In the genomic region with DNA sequence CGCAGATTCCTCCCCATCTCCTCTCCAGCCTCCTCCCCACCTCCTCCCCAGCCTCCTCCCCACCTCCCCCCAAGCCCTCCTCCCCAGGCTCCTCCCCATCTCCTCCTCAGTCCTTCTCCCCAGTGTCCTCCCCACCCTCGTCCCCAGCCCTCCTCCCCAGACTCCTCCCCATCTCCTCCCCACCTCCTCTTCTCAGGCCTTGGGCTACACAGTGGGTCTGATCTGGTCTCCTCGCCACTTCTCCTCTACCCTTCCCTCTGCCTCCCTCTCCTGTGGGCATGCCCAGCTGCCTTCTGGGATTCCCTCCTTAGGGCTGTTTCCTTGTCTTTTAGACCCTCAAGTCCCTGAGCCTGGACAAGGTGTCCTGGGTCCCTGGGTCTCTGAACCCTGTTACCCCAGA, we compare ENCODE assay signal across 13 cellular contexts. TPM values are rescaled to one million over a fixed set of nuclear protein-coding genes. Genes with fewer than 3 reads are reported as not detected.
DNase-seq lines count a peak whose midpoint lies in the region; ATAC-seq and TF ChIP-seq lines count a peak whose summit lies in the region.
"Had no signal": no experiment of that assay in that cellular context is flagged by ENCODE, and none has a peak within 500 bp of the region (broad histone marks: within the 10 kb centered on the region; RNA-seq: fewer than 3 reads in every experiment).

No MANE protein-coding gene starts in this region.

- H3K4me3 Mint-ChIP-seq in H9, result peak overlapping the region in 1 of 2 experiments; percentile 53; a peak in 1 of 5 replicates
- no peak overlapping the region for H3K4me3 Mint-ChIP-seq in stimulated activated memory B cell treated with anti-CD40 and anti-IgM and Interleukin-4, amounts not matched to agents 10 μg/mL and 1 μg/mL and 100 μg/mL, for 72 hours
- no peak overlapping the region for H3K4me3 Mint-ChIP-seq in HFFc6
- H3K4me3 Mint-ChIP-seq in activated naive CD4-positive, alpha-beta T cell treated with anti-CD3 and anti-CD28 coated beads for 36 hours, result no peak overlapping the region
- H3K4me3 Mint-ChIP-seq: CD4-positive, CD25-positive, alpha-beta regulatory T cell; T-helper 1 cell treated with Interleukin-12 subunit alpha and Interleukin-12 subunit beta and Interleukin-4 antibody, amounts not matched to agents 30 μg/mL and 1 μg/mL, for 36 hours had no signal

- H3K23me2 ChIP-seq in H9 (ENCODE audit: insufficient read length, low read depth, low read length, poor library complexity, severe bottlenecking), result no peaks in the 10 kb centered on the region

- no peak overlapping the region for H3K27ac ChIP-seq in H9 (ENCODE audit: insufficient read length, low read depth, low read length)
- peak overlapping the region; percentile 89 for H3K27ac ChIP-seq in mesodermal cell (ENCODE audit: low read depth, low read length, severe bottlenecking)

- no peaks in the 10 kb centered on the region for H4K20me1 ChIP-seq in H9 (ENCODE audit: control insufficient read depth, insufficient read depth, insufficient read length)

- H3K36me3 Mint-ChIP-seq in H9 (ENCODE audit: insufficient read depth in 1 of 3, low read depth in 3 of 3), result peaks cover 11 to 21% (median 17%) of the 10 kb centered on the region in 3 experiments; a peak in 6 of 7 replicates
- H3K36me3 Mint-ChIP-seq in stimulated activated memory B cell treated with anti-CD40 and anti-IgM and Interleukin-4, amounts not matched to agents 10 μg/mL and 1 μg/mL and 100 μg/mL, for 72 hours, result peaks cover 29% of the 10 kb centered on the region
- no peaks in the 10 kb centered on the region for H3K36me3 Mint-ChIP-seq in HFFc6 (ENCODE audit: low read depth)
- H3K36me3 Mint-ChIP-seq in activated naive CD4-positive, alpha-beta T cell treated with anti-CD3 and anti-CD28 coated beads for 36 hours (ENCODE audit: low read depth), result no peaks in the 10 kb centered on the region
- H3K36me3 Mint-ChIP-seq: CD4-positive, CD25-positive, alpha-beta regulatory T cell had no signal

- no peak overlapping the region for H2BK20ac ChIP-seq in H9 (ENCODE audit: low read depth, low read length, poor library complexity, severe bottlenecking)

- H4K91ac ChIP-seq in H9 (ENCODE audit: insufficient read length, low read depth, low read length), result no peak overlapping the region

- no peak overlapping the region for H3K9ac ChIP-seq in H9 (ENCODE audit: extremely low read depth, insufficient read length, low read length)

- H3K18ac ChIP-seq in H9 (ENCODE audit: insufficient read length, low read depth, low read length), result peak overlapping the region; percentile 23

- no peak for ATAC-seq in stimulated activated memory B cell treated with anti-CD40 and anti-IgM and Interleukin-4, amounts not matched to agents 10 μg/mL and 1 μg/mL and 100 μg/mL, for 72 hours

- no peak overlapping the region for H3K14ac ChIP-seq in H9 (ENCODE audit: insufficient read depth, low read length)

- H3K36me3 ChIP-seq in mesodermal cell (ENCODE audit: control insufficient read depth, insufficient read depth, low read length), result peaks cover 48% of the 10 kb centered on the region

- H3K23ac ChIP-seq in H9 (ENCODE audit: insufficient read length, low read depth, low read length), result no peak overlapping the region

- H3K27ac Mint-ChIP-seq in H9, result peak overlapping the region; percentile 32 to 75 (median 69); a peak in 4 of 7 replicates
- H3K27ac Mint-ChIP-seq in stimulated activated memory B cell treated with anti-CD40 and anti-IgM and Interleukin-4, amounts not matched to agents 10 μg/mL and 1 μg/mL and 100 μg/mL, for 72 hours, result peak overlapping the region; percentile 92
- H3K27ac Mint-ChIP-seq in HFFc6, result no peak overlapping the region
- no peak overlapping the region for H3K27ac Mint-ChIP-seq in activated naive CD4-positive, alpha-beta T cell treated with anti-CD3 and anti-CD28 coated beads for 36 hours
- H3K27ac Mint-ChIP-seq: T-helper 1 cell treated with Interleukin-12 subunit alpha and Interleukin-12 subunit beta and Interleukin-4 antibody, amounts not matched to agents 30 μg/mL and 1 μg/mL, for 36 hours had no signal

- no peak overlapping the region for H4K8ac ChIP-seq in H9 (replicated peaks; ENCODE audit: insufficient read length, low read depth, low read length)

- H2BK12ac ChIP-seq in H9 (ENCODE audit: insufficient read length, low read depth, low read length), result no peak overlapping the region

- H3K27me3 ChIP-seq in H9 (ENCODE audit: insufficient read depth, low read length), result no peaks in the 10 kb centered on the region

- H2BK5ac ChIP-seq in H9 (ENCODE audit: insufficient read length, low read length), result no peak overlapping the region

- H2BK15ac ChIP-seq in H9 (ENCODE audit: low read depth, low read length), result no peak overlapping the region

- DNase-seq in H9 (no peak), astrocyte of the hippocampus (ENCODE audit: low read depth, low spot score) (peak; percentile 47), hepatic stellate cell (ENCODE audit: low spot score) (no peak), HFFc6 (no peak)
- DNase-seq in activated naive CD4-positive, alpha-beta T cell treated with anti-CD3 and anti-CD28 coated beads for 36 hours, result no peak
- DNase-seq: activated CD4-positive, alpha-beta T cell treated with anti-CD3 and anti-CD28 coated beads, Interleukin-2, amount 50 U/mL, for 1 hour; CD4-positive, CD25-positive, alpha-beta regulatory T cell; GF-D8; HCEC 1CT; stimulated activated CD8-positive, alpha-beta memory T cell treated with anti-CD3 and anti-CD28 coated beads, Interleukin-4, amount 100 ng/mL, for 48 hours had no signal

- H3K4me3 ChIP-seq in mesodermal cell (ENCODE audit: extremely low read depth, insufficient read depth, low read length, poor library complexity, severe bottlenecking), result no peak overlapping the region

- H3K9me3 Mint-ChIP-seq in H9 (no peaks in the 10 kb centered on the region), HFFc6 (no peaks in the 10 kb centered on the region)
- H3K9me3 Mint-ChIP-seq in stimulated activated memory B cell treated with anti-CD40 and anti-IgM and Interleukin-4, amounts not matched to agents 10 μg/mL and 1 μg/mL and 100 μg/mL, for 72 hours, result no peaks in the 10 kb centered on the region
- no peaks in the 10 kb centered on the region for H3K9me3 Mint-ChIP-seq in activated naive CD4-positive, alpha-beta T cell treated with anti-CD3 and anti-CD28 coated beads for 36 hours
- H3K9me3 Mint-ChIP-seq: CD4-positive, CD25-positive, alpha-beta regulatory T cell; T-helper 1 cell treated with Interleukin-12 subunit alpha and Interleukin-12 subunit beta and Interleukin-4 antibody, amounts not matched to agents 30 μg/mL and 1 μg/mL, for 36 hours had no signal

- H3K4ac ChIP-seq in H9 (ENCODE audit: low read depth, low read length), result no peak overlapping the region

- WGBS in H9 (ENCODE audit: extremely low coverage, insufficient read length, low lambda C conversion rate), result no CpG with 5 or more reads among the region's 3 CpGs
- WGBS in mesodermal cell (ENCODE audit: insufficient coverage in 2 of 2), 2 experiments, result 92 to 94% methylated on average over 1 to 2 of the region's 3 CpGs

- no peak overlapping the region for H3K4me2 ChIP-seq in H9 (ENCODE audit: insufficient read depth, insufficient read length, low read length)

- H3K79me1 ChIP-seq in H9 (ENCODE audit: insufficient read depth, low read depth, low read length, poor library complexity, severe bottlenecking), result no peaks in the 10 kb centered on the region

- H2AFZ ChIP-seq in H9 (ENCODE audit: low read length), result no peak overlapping the region

- H2AK5ac ChIP-seq in H9 (ENCODE audit: insufficient read length, low read length), result no peak overlapping the region

- intact Hi-C loops in activated naive CD4-positive, alpha-beta T cell treated with anti-CD3 and anti-CD28 coated beads for 36 hours (cut with micrococcal nuclease), result no loop called here

- H3K4me1 ChIP-seq in H9 (ENCODE audit: insufficient read depth, low read length) (no peaks in the 10 kb centered on the region), mesodermal cell (ENCODE audit: control insufficient read depth, insufficient read depth, low read length, poor library complexity, severe bottlenecking) (peaks cover 35% of the 10 kb centered on the region)

- no peak overlapping the region for H4K5ac ChIP-seq in H9 (ENCODE audit: insufficient read length, low read depth, low read length)

- peaks cover 28 to 39% of the 10 kb centered on the region in 2 experiments for H3K4me1 Mint-ChIP-seq in H9
- H3K4me1 Mint-ChIP-seq in stimulated activated memory B cell treated with anti-CD40 and anti-IgM and Interleukin-4, amounts not matched to agents 10 μg/mL and 1 μg/mL and 100 μg/mL, for 72 hours, result peaks cover 77% of the 10 kb centered on the region
- H3K4me1 Mint-ChIP-seq in HFFc6 (ENCODE audit: low read depth), result peaks cover 26% of the 10 kb centered on the region
- H3K4me1 Mint-ChIP-seq in activated naive CD4-positive, alpha-beta T cell treated with anti-CD3 and anti-CD28 coated beads for 36 hours (ENCODE audit: low read depth), result no peaks in the 10 kb centered on the region

- H3T11ph ChIP-seq in H9 (ENCODE audit: low read length), result no peak overlapping the region

- no peak overlapping the region for H3K56ac ChIP-seq in H9 (ENCODE audit: insufficient read length, low read depth, low read length)

- peaks cover 25% of the 10 kb centered on the region; the same call in 1 of the 2 replicates for H3K79me2 ChIP-seq in H9 (ENCODE audit: insufficient read depth, low read length)

- CTCF ChIA-PET in activated naive CD4-positive, alpha-beta T cell treated with anti-CD3 and anti-CD28 coated beads for 36 hours (lab: Charles Lee), result interaction anchor here (1.3 kb wide), 1 partner anchor 292 kb away, joined by 4 read pairs; no protein-coding TSS in a partner anchor

- H3K27me3 Mint-ChIP-seq in H9 (ENCODE audit: low read depth) (no peaks in the 10 kb centered on the region; the same call in 1 of the 2 replicates), HFFc6 (ENCODE audit: insufficient read depth) (peaks cover 7% of the 10 kb centered on the region)
- H3K27me3 Mint-ChIP-seq in stimulated activated memory B cell treated with anti-CD40 and anti-IgM and Interleukin-4, amounts not matched to agents 10 μg/mL and 1 μg/mL and 100 μg/mL, for 72 hours, result no peaks in the 10 kb centered on the region
- no peaks in the 10 kb centered on the region for H3K27me3 Mint-ChIP-seq in activated naive CD4-positive, alpha-beta T cell treated with anti-CD3 and anti-CD28 coated beads for 36 hours (ENCODE audit: low read depth)

- no peak overlapping the region for H2BK120ac ChIP-seq in H9 (ENCODE audit: low read depth, low read length, poor library complexity, severe bottlenecking)

- TF ChIP-seq CTCF in H9 (conservative IDR thresholded peaks at IDR 0.05), result no peak
- no peak for TF ChIP-seq CTCF in HFFc6 (IDR thresholded peaks at IDR 0.05)

- H3K9me3 ChIP-seq in H9 (ENCODE audit: control insufficient read depth, low read depth, low read length) (no peaks in the 10 kb centered on the region), mesodermal cell (ENCODE audit: control insufficient read depth, low read length) (no peaks in the 10 kb centered on the region)

RNA-seq across cellular contexts. Expression of a gene that starts 28.3 kb away (rescaled TPM):
- total RNA-seq in H9 (2021), result 105 and 107 TPM in 2 replicates
- 118 TPM for polyA plus RNA-seq in mesodermal cell (2013, experiment 1 of 2)
- polyA plus RNA-seq in mesodermal cell (2013, experiment 2 of 2), result 93.8 TPM
- total RNA-seq in HFFc6 (2021; fragmentation: NEBNext Ultra II Directional; extraction: Animal tissue kit (Norgen Biotek cat#: 25700)), result 10 to 100 TPM; 46.4 to 58.5 (median 49.2) TPM
- total RNA-seq in activated naive CD4-positive, alpha-beta T cell treated with anti-CD3 and anti-CD28 coated beads for 36 hours, result 1 to 10 TPM; 1.2 to 1.7 TPM

Comparison
In these comparisons a context has a peak if more than half of its experiments do, and no peak if none do; other contexts are left out.
1. H3K27ac Mint-ChIP-seq: peak in H9 (3 of 3) and stimulated activated memory B cell treated with anti-CD40 and anti-IgM and Interleukin-4, amounts not matched to agents 10 μg/mL and 1 μg/mL and 100 μg/mL, for 72 hours (single experiment); none in HFFc6 (single experiment) and activated naive CD4-positive, alpha-beta T cell treated with anti-CD3 and anti-CD28 coated beads for 36 hours (single experiment).
2. RNA of a gene that starts 28.3 kb away (total RNA-seq): 105 to 107 TPM in H9 and 46.4 to 58.5 TPM in HFFc6; 1.2 to 1.7 TPM in activated naive CD4-positive, alpha-beta T cell treated with anti-CD3 and anti-CD28 coated beads for 36 hours; every median in the first group is over 10 times any median in the second.